ENCODE assay signal across 8 cellular contexts in the genomic region with DNA sequence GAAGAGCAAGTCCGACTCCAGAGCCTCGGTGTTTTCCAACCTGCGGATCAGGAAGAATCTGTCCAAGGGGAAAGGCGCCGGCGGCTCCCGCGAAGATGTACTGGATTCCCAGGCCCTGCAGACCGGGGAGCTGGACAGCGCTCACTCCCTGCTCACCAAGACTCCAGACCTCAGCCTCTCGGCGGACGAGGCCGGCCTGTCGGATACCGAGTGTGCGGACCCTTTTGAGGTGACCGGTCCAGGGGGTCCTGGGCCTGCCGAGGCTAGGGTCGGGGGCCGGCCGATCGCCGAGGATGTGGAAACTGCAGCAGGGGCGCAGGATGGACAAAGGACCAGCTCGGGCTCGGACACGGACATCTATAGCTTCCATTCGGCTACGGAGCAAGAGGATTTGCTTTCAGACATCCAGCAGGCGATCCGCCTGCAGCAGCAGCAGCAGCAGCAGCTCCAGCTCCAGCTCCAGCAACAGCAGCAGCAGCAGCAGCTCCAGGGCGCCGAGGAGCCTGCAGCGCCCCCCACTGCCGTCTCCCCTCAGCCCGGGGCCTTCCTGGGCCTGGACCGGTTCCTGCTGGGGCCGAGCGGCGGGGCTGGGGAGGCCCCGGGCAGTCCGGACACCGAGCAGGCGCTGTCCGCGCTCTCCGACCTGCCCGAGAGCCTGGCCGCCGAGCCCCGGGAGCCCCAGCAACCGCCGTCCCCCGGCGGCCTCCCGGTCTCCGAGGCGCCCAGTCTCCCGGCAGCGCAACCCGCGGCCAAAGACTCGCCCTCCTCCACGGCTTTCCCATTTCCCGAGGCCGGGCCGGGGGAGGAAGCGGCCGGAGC. TPM values are rescaled to one million over a fixed set of nuclear protein-coding genes. Genes with fewer than 3 reads are reported as not detected.
DNase-seq lines count a peak whose midpoint lies in the region; ATAC-seq and TF ChIP-seq lines count a peak whose summit lies in the region.

No MANE protein-coding gene starts in this region.

- H3K9ac ChIP-seq in neural cell (ENCODE audit: low read length), result peak overlapping the region; percentile 95

- H3K27me3 ChIP-seq in neural cell (ENCODE audit: insufficient read depth, low read depth, low read length), result no peaks in the 10 kb centered on the region

- H3K4me3 ChIP-seq in epithelial cell of esophagus (ENCODE audit: low read length), result no peak overlapping the region
- peak overlapping the region; percentile 97 for H3K4me3 ChIP-seq in neural cell (ENCODE audit: low read length)

- peaks cover 4% of the 10 kb centered on the region for H4K20me1 ChIP-seq in neural cell (ENCODE audit: insufficient read depth)

- H2AFZ ChIP-seq in neural cell (ENCODE audit: low read depth, low read length), result peak overlapping the region; percentile 73

- peaks cover 43% of the 10 kb centered on the region for H3K79me2 ChIP-seq in neural cell (replicated peaks; ENCODE audit: insufficient read depth, low read length)

- DNase-seq in Daoy (ENCODE audit: low read depth) (peak; percentile 77), NCI-H460 (ENCODE audit: extremely low read depth, low read depth) (peak; percentile 19), epithelial cell of esophagus (ENCODE audit: low read depth) (peak; percentile 12), cortex of kidney (lab: John Stamatoyannopoulos, UW) (no peak)
- no peak for DNase-seq in stimulated activated CD4-positive, alpha-beta T cell treated with anti-CD3 and anti-CD28 coated beads, Interleukin-2, amount 100 ng/mL, for 48 hours

- no peak for TF ChIP-seq RAD21 in neural cell (conservative IDR thresholded peaks at IDR 0.05)

- no peaks in the 10 kb centered on the region for H3K9me2 ChIP-seq in neural cell (ENCODE audit: insufficient read depth, low read length)

- H3K27ac ChIP-seq in neural cell (ENCODE audit: low read length), result peak overlapping the region; percentile 87

- H3F3A ChIP-seq in neural cell (ENCODE audit: insufficient read depth, low read length, poor library complexity, severe bottlenecking), result no peaks in the 10 kb centered on the region

- no peak for TF ChIP-seq EP300 in neural cell (conservative IDR thresholded peaks at IDR 0.05; ENCODE audit: poor library complexity, severe bottlenecking)

- TF ChIP-seq CTCF in epithelial cell of esophagus (IDR thresholded peaks at IDR 0.05; ENCODE audit: insufficient read depth, low read depth, low read length, missing control alignments), result no peak
- TF ChIP-seq CTCF in neural cell (IDR thresholded peaks at IDR 0.05; ENCODE audit: poor library complexity, severe bottlenecking), result peak; percentile 72

- no peaks in the 10 kb centered on the region for H3K36me3 ChIP-seq in neural cell (ENCODE audit: insufficient read depth, low read length)

- H3K9me3 ChIP-seq in neural cell (ENCODE audit: low read length), result no peaks in the 10 kb centered on the region

- peak overlapping the region; percentile 63 for H3K4me2 ChIP-seq in neural cell (ENCODE audit: low read length)

- ATAC-seq in GM21367 (IDR thresholded peaks at IDR 0.05; ENCODE audit: unreplicated experiment) (no peak), GM21619 (IDR thresholded peaks at IDR 0.05; ENCODE audit: unreplicated experiment) (no peak)

TF ChIP-seq in neural cell, 6 proteins besides CTCF, POLR2A, EP300 and RAD21:
- TF ChIP-seq EZH2 (IDR thresholded peaks at IDR 0.05; ENCODE audit: borderline replicate concordance, insufficient read depth, low read length, poor library complexity, severe bottlenecking) (no peak), SMC3 (conservative IDR thresholded peaks at IDR 0.05; ENCODE audit: poor library complexity) (peak; percentile 16), POLR2AphosphoS5 (IDR thresholded peaks at IDR 0.05) (peak; percentile 37)

RNA-seq across cellular contexts. Expression of gene FMN2, which starts 0.8 kb away (rescaled TPM):
- 1.1 and 1.4 TPM in 2 replicates for total RNA-seq in Daoy (2014; rRNA removed; shearing (Covaris generic))
- 6.4 and 7.5 TPM in 2 replicates for total RNA-seq in NCI-H460 (2014; rRNA removed; shearing (Covaris generic))
- polyA plus RNA-seq in NCI-H460 (2014; cell fraction: nucleus; rRNA removed), result 7.7 and 19.0 TPM in 2 replicates
- polyA plus RNA-seq in neural cell, result 23.9 and 24.8 TPM in 2 replicates
- 22.4 and 27.9 TPM in 2 replicates for polyA minus RNA-seq in neural cell

Comparison
In these comparisons a context has a peak if more than half of its experiments do, and no peak if none do; other contexts are left out.
1. DNase-seq: peak in Daoy (single experiment), NCI-H460 (single experiment) and epithelial cell of esophagus (single experiment); none in stimulated activated CD4-positive, alpha-beta T cell treated with anti-CD3 and anti-CD28 coated beads, Interleukin-2, amount 100 ng/mL, for 48 hours (0 of 2) and cortex of kidney (single experiment).